In genomic region chr5:177141496-177141895, GRCh38 we compare ENCODE assay signal across 1 cellular context.
TF ChIP-seq lines count a peak whose summit lies in the region.

No MANE protein-coding gene starts in this region.

TF ChIP-seq in HEK293, 187 proteins besides CTCF, POLR2A, EP300 and RAD21 (continued from another document):
- no peak for TF ChIP-seq ZNF571 (tag by site-specific recombination; IDR thresholded peaks at IDR 0.05)
- no peak for TF ChIP-seq ZNF292 (tag by site-specific recombination; IDR thresholded peaks at IDR 0.05; ENCODE audit: borderline replicate concordance, low read depth)
